9 cellular contexts compared by ENCODE assay signal in the genomic region with DNA sequence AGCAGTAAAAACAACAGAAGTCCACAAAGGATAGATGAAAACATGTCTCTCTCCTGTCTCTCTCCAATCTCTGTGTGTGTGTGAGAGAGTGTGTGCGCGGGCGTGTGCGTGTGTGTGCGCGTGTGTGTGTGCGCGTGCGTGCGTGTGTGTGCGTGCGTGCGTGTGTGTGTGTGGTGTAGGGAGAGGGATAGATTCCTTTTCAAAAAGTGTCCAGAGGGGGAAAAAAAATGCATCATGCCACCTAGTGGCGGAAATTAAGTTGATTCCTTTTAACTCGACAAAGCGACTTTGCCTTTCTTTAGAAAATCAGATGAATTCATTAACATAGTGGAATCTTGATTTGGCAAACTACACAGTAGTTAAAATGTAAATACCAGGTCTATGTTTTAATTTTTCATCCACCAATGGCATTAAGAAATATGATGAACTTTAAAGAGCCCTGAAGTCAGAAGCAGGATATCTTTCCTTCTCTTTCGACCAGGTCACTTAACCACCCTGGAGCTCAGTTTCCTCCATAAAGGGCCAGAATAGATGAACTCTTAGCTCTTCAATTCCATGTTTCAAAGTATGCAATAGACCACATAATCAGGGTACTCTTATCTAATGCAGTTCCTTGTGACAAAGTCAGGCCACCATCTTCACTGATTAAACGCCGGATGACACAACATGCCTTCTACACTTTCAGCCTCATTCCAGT.
DNase-seq lines count a peak whose midpoint lies in the region; ATAC-seq and TF ChIP-seq lines count a peak whose summit lies in the region.
"Had no signal": no experiment of that assay in that cellular context is flagged by ENCODE, and none has a peak within 500 bp of the region (broad histone marks: within the 10 kb centered on the region; RNA-seq: fewer than 3 reads in every experiment).

No MANE protein-coding gene starts in this region.

- H3K4me1 ChIP-seq in DND-41 (ENCODE audit: insufficient read depth, low read length) = peaks cover 3% of the 10 kb centered on the region; the same call in 1 of the 2 replicates
- H3K4me1 ChIP-seq in HCT116 (ENCODE audit: control insufficient read depth in 1 of 2, insufficient read depth in 2 of 2, low read length in 2 of 2) = peaks cover 0 to 2% of the 10 kb centered on the region in 2 experiments; a peak in 1 of 4 replicates
- peaks cover 0 to 22% (median 2%) of the 10 kb centered on the region in 12 donors for H3K4me1 ChIP-seq in heart left ventricle

- ATAC-seq in DND-41 (ENCODE audit: insufficient read depth, low read depth) (peak; percentile 71), HCT116 (peak; percentile 95), heart left ventricle (peak; percentile 50 to 92 (median 80)), HG02763 (IDR thresholded peaks at IDR 0.05; ENCODE audit: unreplicated experiment) (no peak), HG02884 (IDR thresholded peaks at IDR 0.05; ENCODE audit: unreplicated experiment) (no peak)
- no peak for ATAC-seq in activated naive CD8-positive, alpha-beta T cell treated with anti-CD3 and anti-CD28 coated beads, Interleukin-2, amount 50 U/mL, for 24 hours

- peak; percentile 62 for TF ChIP-seq CTCF in DND-41 (IDR thresholded peaks at IDR 0.05; ENCODE audit: borderline replicate concordance, extremely low read depth, low read length, poor library complexity, severe bottlenecking)
- peak; percentile 39 to 57 (median 50); a peak in 5 of 6 replicates for TF ChIP-seq CTCF in HCT116 (IDR thresholded peaks at IDR 0.05 in 2 of 3, conservative IDR thresholded peaks at IDR 0.05 in 1 of 3; ENCODE audit: borderline replicate concordance in 1 of 3, insufficient read depth in 1 of 3, low read depth in 2 of 3, low read length in 2 of 3)
- peak; percentile 28 to 64 (median 54) for TF ChIP-seq CTCF in heart left ventricle (IDR thresholded peaks at IDR 0.05)

- H3K27ac ChIP-seq in DND-41 (ENCODE audit: low read length) (no peak overlapping the region), HCT116 (ENCODE audit: low read depth, low read length) (no peak overlapping the region), heart left ventricle (peak overlapping the region in 7 of 12 donors; percentile 6 to 74 (median 32))

- BruUV-seq in HCT116 (replicated peaks; lab: Mats Ljungman, UMichigan) = no TSS peak

- H3K4me3 ChIP-seq in DND-41 (ENCODE audit: low read depth in 1 of 2, low read length in 2 of 2) (peak overlapping the region in 1 of 2 experiments; percentile 27; a peak in 1 of 4 replicates), HCT116 (replicated peaks in 1 of 2; ENCODE audit: low read depth in 1 of 2, low read length in 2 of 2) (peak overlapping the region in 1 of 2 experiments; percentile 11; a peak in 2 of 4 replicates), heart left ventricle (peak overlapping the region; percentile 16 to 59 (median 40))

- no peak for TF ChIP-seq POLR2A in HCT116 (IDR thresholded peaks at IDR 0.05; ENCODE audit: borderline replicate concordance, extremely low read depth, insufficient read depth, insufficient read length)
- no peak for TF ChIP-seq POLR2A in heart left ventricle (IDR thresholded peaks at IDR 0.05)

- H3K9me3 ChIP-seq in DND-41 (ENCODE audit: insufficient read depth, low read length, severe bottlenecking) (no peaks in the 10 kb centered on the region), HCT116 (ENCODE audit: control insufficient read depth in 1 of 2, insufficient read depth in 1 of 2, low read depth in 1 of 2, low read length in 2 of 2) (no peaks in the 10 kb centered on the region), heart left ventricle (no peaks in the 10 kb centered on the region)

- POLR2A ChIA-PET in HCT116 (lab: Charles Lee) = no interaction called here

- peaks cover 8% of the 10 kb centered on the region for H3K27me3 ChIP-seq in DND-41 (ENCODE audit: insufficient read depth, low read length, poor library complexity)
- peaks cover 52% of the 10 kb centered on the region for H3K27me3 ChIP-seq in HCT116 (ENCODE audit: insufficient read depth, low read length)
- no peaks in the 10 kb centered on the region for H3K27me3 ChIP-seq in heart left ventricle

- no peaks in the 10 kb centered on the region for H3K36me3 ChIP-seq in DND-41 (ENCODE audit: insufficient read depth, low read length)
- H3K36me3 ChIP-seq in HCT116 (ENCODE audit: control insufficient read depth in 1 of 2, insufficient read depth in 2 of 2, low read length in 2 of 2) = no peaks in the 10 kb centered on the region
- H3K36me3 ChIP-seq in heart left ventricle = no peaks in the 10 kb centered on the region

- intact Hi-C loops in HCT116 (cut with micrococcal nuclease) = loop anchor here (1.0 kb wide), 1 partner anchor 614 kb away; no protein-coding TSS in a partner anchor
- intact Hi-C loops in heart left ventricle (cut with DNase I) = loop anchor here in 8 of 10 donors (2.0 to 10.0 kb wide), 5 partner anchors 128 to 616 kb away; no protein-coding TSS in a partner anchor

- no peaks in the 10 kb centered on the region for H3K9me2 ChIP-seq in HCT116 (ENCODE audit: insufficient read depth)

- H3K9ac ChIP-seq in DND-41 (ENCODE audit: low read depth, low read length) = no peak overlapping the region
- H3K9ac ChIP-seq in HCT116 (ENCODE audit: low read length) = no peak overlapping the region

- H3K9me3 Mint-ChIP-seq in activated naive CD8-positive, alpha-beta T cell treated with anti-CD3 and anti-CD28 coated beads, Interleukin-2, amount 50 U/mL, for 24 hours = no peaks in the 10 kb centered on the region
- H3K9me3 Mint-ChIP-seq: activated naive CD4-positive, alpha-beta T cell treated with anti-CD3 and anti-CD28 coated beads, Interleukin-2, amount 50 U/mL, for 24 hours had no signal

- no peaks in the 10 kb centered on the region for H4K20me1 ChIP-seq in DND-41 (ENCODE audit: insufficient read depth, low read length)
- no peaks in the 10 kb centered on the region for H4K20me1 ChIP-seq in HCT116 (ENCODE audit: insufficient read depth)

- peak; percentile 48 for TF ChIP-seq RAD21 in HCT116 (IDR thresholded peaks at IDR 0.05; ENCODE audit: low read depth)

- H2AFZ ChIP-seq in DND-41 (ENCODE audit: low read depth, low read length) (no peak overlapping the region), HCT116 (ENCODE audit: low read depth, low read length, poor library complexity, severe bottlenecking) (peak overlapping the region; percentile 57)

- CTCF ChIA-PET in HCT116 (lab: Charles Lee) = interaction anchor here (1.0 to 1.3 kb wide), 3 partner anchors 13 to 615 kb away, joined by 3 to 7 read pairs (median 3); no protein-coding TSS in a partner anchor

- peaks cover 28% of the 10 kb centered on the region for H3K27me3 Mint-ChIP-seq in activated naive CD8-positive, alpha-beta T cell treated with anti-CD3 and anti-CD28 coated beads, Interleukin-2, amount 50 U/mL, for 24 hours

- H3K79me2 ChIP-seq in DND-41 (ENCODE audit: insufficient read depth, low read length) = no peaks in the 10 kb centered on the region
- no peaks in the 10 kb centered on the region for H3K79me2 ChIP-seq in HCT116 (ENCODE audit: insufficient read depth, low read length)

- no peak overlapping the region for H3K4me3 Mint-ChIP-seq in activated naive CD8-positive, alpha-beta T cell treated with anti-CD3 and anti-CD28 coated beads, Interleukin-2, amount 50 U/mL, for 24 hours
- H3K4me3 Mint-ChIP-seq: activated naive CD4-positive, alpha-beta T cell treated with anti-CD3 and anti-CD28 coated beads, Interleukin-2, amount 50 U/mL, for 24 hours had no signal

- DNase-seq in DND-41 (peak; percentile 40), HCT116 (ENCODE audit: low read depth, low spot score) (peak; percentile 66), NCI-H2227 (lab: John Stamatoyannopoulos, UW; ENCODE audit: unreplicated experiment) (peak; percentile 74), heart left ventricle (peak; percentile 50 to 79 (median 53)), pons (ENCODE audit: low spot score) (peak; percentile 70)
- peak; percentile 7 for DNase-seq in activated naive CD8-positive, alpha-beta T cell treated with anti-CD3 and anti-CD28 coated beads, Interleukin-2, amount 50 U/mL, for 24 hours

- no peak overlapping the region for H3K27ac Mint-ChIP-seq in activated naive CD8-positive, alpha-beta T cell treated with anti-CD3 and anti-CD28 coated beads, Interleukin-2, amount 50 U/mL, for 24 hours
- H3K27ac Mint-ChIP-seq: activated naive CD4-positive, alpha-beta T cell treated with anti-CD3 and anti-CD28 coated beads, Interleukin-2, amount 50 U/mL, for 24 hours had no signal

- H3K4me2 ChIP-seq in DND-41 (ENCODE audit: insufficient read depth, low read length) (peak overlapping the region; percentile 48), HCT116 (ENCODE audit: low read length) (peak overlapping the region; percentile 71)

- RAD21 ChIA-PET in HCT116 (lab: Charles Lee; ENCODE audit: low non-redundant PET in 1 of 2, low total read pairs in 2 of 2, uncharacterized antibody in 2 of 2, unreplicated experiment in 2 of 2) = interaction anchor here in 1 of 2 experiments (0.9 kb wide), 1 partner anchor 293 kb away, joined by 3 read pairs; no protein-coding TSS in a partner anchor

- WGBS in heart left ventricle, 4 donors = 8 to 11% (median 10%) methylated on average over 19 of the region's 19 CpGs

- H3K36me3 Mint-ChIP-seq in activated naive CD8-positive, alpha-beta T cell treated with anti-CD3 and anti-CD28 coated beads, Interleukin-2, amount 50 U/mL, for 24 hours (ENCODE audit: low read depth) = no peaks in the 10 kb centered on the region
- H3K36me3 Mint-ChIP-seq: activated naive CD4-positive, alpha-beta T cell treated with anti-CD3 and anti-CD28 coated beads, Interleukin-2, amount 50 U/mL, for 24 hours had no signal

- no peaks in the 10 kb centered on the region for H3K4me1 Mint-ChIP-seq in activated naive CD8-positive, alpha-beta T cell treated with anti-CD3 and anti-CD28 coated beads, Interleukin-2, amount 50 U/mL, for 24 hours
- H3K4me1 Mint-ChIP-seq: activated naive CD4-positive, alpha-beta T cell treated with anti-CD3 and anti-CD28 coated beads, Interleukin-2, amount 50 U/mL, for 24 hours had no signal

TF ChIP-seq in HCT116, 20 proteins besides CTCF, POLR2A, EP300 and RAD21 (continues in another document):
- TF ChIP-seq YY1 (IDR thresholded peaks at IDR 0.05; ENCODE audit: extremely low read depth, insufficient replicate concordance, low read depth, low read length) (no peak), SRF (IDR thresholded peaks at IDR 0.05; ENCODE audit: low read depth) (no peak; the same call in 1 of the 2 replicates), SP1 (IDR thresholded peaks at IDR 0.05; ENCODE audit: low read depth) (no peak), ZFX (IDR thresholded peaks at IDR 0.05) (no peak), JUND (IDR thresholded peaks at IDR 0.05) (no peak)

Comparison
In these comparisons a context has a peak if more than half of its experiments do, and no peak if none do; other contexts are left out.
1. ATAC-seq: peak in DND-41 (single experiment), HCT116 (single experiment) and heart left ventricle (4 of 4); none in activated naive CD8-positive, alpha-beta T cell treated with anti-CD3 and anti-CD28 coated beads, Interleukin-2, amount 50 U/mL, for 24 hours (single experiment), HG02763 (single experiment) and HG02884 (single experiment).
2. DNase-seq: peak in every context shown above with its lines; median percentile 74 in NCI-H2227; 70 in pons; 66 in HCT116; 53 in heart left ventricle; 40 in DND-41; 7 in activated naive CD8-positive, alpha-beta T cell treated with anti-CD3 and anti-CD28 coated beads, Interleukin-2, amount 50 U/mL, for 24 hours.
3. H3K27ac ChIP-seq: peak in heart left ventricle (7 of 12); none in DND-41 (single experiment) and HCT116 (single experiment).
4. Peak in every context shown above with its lines, with median percentiles within 50 percentile points of each other: CTCF ChIP-seq.